ENCODE assay signal across 1 cellular context in genomic region chr19:38849147-38849745, GRCh38.
A peak's percentile ranks its signal among the peaks of the same experiment; 100 is the strongest.
TF ChIP-seq lines count a peak whose summit lies in the region.

No MANE protein-coding gene starts in this region.

TF ChIP-seq in A549, 52 proteins besides CTCF, POLR2A, EP300 and RAD21 (continued from another document):
- TF ChIP-seq PBX3 (IDR thresholded peaks at IDR 0.05): peak; percentile 77
